ENCODE assay signal across 20 cellular contexts in the genomic region with DNA sequence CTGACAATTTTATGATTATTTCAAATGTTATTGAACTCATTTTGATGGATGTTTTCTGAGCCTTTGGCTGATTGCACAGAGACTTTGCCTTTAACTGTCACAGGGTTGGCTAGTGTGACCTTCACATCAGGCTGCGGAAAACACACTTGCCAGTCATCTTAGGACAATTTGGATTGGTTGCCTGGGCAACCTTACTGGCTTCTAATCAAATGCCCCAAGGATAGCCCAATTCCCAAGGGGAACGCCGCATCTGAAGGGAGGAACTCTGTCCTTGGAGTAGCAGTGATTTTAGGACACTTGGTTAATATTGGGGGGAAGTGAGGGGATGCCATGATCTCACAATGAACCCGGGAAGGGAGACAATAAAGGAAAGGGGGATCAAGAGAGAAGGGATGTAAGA.
"Had no signal": no experiment of that assay in that cellular context is flagged by ENCODE, and none has a peak within 500 bp of the region (broad histone marks: within the 10 kb centered on the region; RNA-seq: fewer than 3 reads in every experiment).

No MANE protein-coding gene starts in this region.

- H3K36me3 Mint-ChIP-seq: stimulated activated naive B cell treated with anti-CD40 and anti-IgM and Interleukin-4, amounts not matched to agents 10 μg/mL and 1 μg/mL and 100 μg/mL, for 72 hours had no signal

- H3K4me1 Mint-ChIP-seq: naive thymus-derived CD4-positive, alpha-beta T cell; stimulated activated naive B cell treated with anti-CD40 and anti-IgM and Interleukin-4, amounts not matched to agents 10 μg/mL and 1 μg/mL and 100 μg/mL, for 72 hours; stimulated activated naive CD8-positive, alpha-beta T cell treated with anti-CD3 and anti-CD28 coated beads, Interleukin-15, amount 100 ng/mL, for 72 hours had no signal

- H3K4me1 ChIP-seq: right atrium auricular region, sigmoid colon, testis, tibial nerve, upper lobe of right lung, vagina had no signal

- H3K9me3 ChIP-seq: heart right ventricle, right atrium auricular region, sigmoid colon, testis, tibial nerve, upper lobe of right lung, vagina had no signal

- H3K27ac Mint-ChIP-seq: naive thymus-derived CD4-positive, alpha-beta T cell; nephron progenitor cell; stimulated activated naive B cell treated with anti-CD40 and anti-IgM and Interleukin-4, amounts not matched to agents 10 μg/mL and 1 μg/mL and 100 μg/mL, for 72 hours; stimulated activated naive CD8-positive, alpha-beta T cell treated with anti-CD3 and anti-CD28 coated beads, Interleukin-15, amount 100 ng/mL, for 72 hours had no signal

- DNase-seq: effector memory CD4-positive, alpha-beta T cell; heart right ventricle; hypothalamus; islet precursor cell; mammary epithelial cell; naive thymus-derived CD4-positive, alpha-beta T cell; nephron progenitor cell; sigmoid colon; stimulated activated CD4-positive, alpha-beta T cell treated with anti-CD3 and anti-CD28 coated beads, Interleukin-2, amount 100 ng/mL, for 24 hours; stimulated activated CD4-positive, alpha-beta T cell treated with anti-CD3 and anti-CD28 coated beads, Interleukin-4, amount 100 ng/mL, for 4 hours; stimulated activated naive B cell treated with anti-CD40 and anti-IgM and Interleukin-4, amounts not matched to agents 10 μg/mL and 1 μg/mL and 100 μg/mL, for 72 hours; stimulated activated naive CD8-positive, alpha-beta T cell treated with anti-CD3 and anti-CD28 coated beads, Interleukin-15, amount 100 ng/mL, for 72 hours; testis; upper lobe of right lung had no signal

- H3K27me3 ChIP-seq: heart right ventricle, right atrium auricular region, sigmoid colon, testis, upper lobe of right lung, vagina had no signal

- ATAC-seq: esophagus mucosa; heart right ventricle; left lobe of liver; naive thymus-derived CD4-positive, alpha-beta T cell; stimulated activated naive B cell treated with anti-CD40 and anti-IgM and Interleukin-4, amounts not matched to agents 10 μg/mL and 1 μg/mL and 100 μg/mL, for 72 hours; stimulated activated naive CD8-positive, alpha-beta T cell treated with anti-CD3 and anti-CD28 coated beads, Interleukin-15, amount 100 ng/mL, for 72 hours; upper lobe of right lung had no signal

- H3K4me3 ChIP-seq: heart right ventricle, right atrium auricular region, sigmoid colon, skin epidermis, testis, tibial nerve, upper lobe of right lung, vagina had no signal

- H3K9me3 Mint-ChIP-seq: stimulated activated naive B cell treated with anti-CD40 and anti-IgM and Interleukin-4, amounts not matched to agents 10 μg/mL and 1 μg/mL and 100 μg/mL, for 72 hours; stimulated activated naive CD8-positive, alpha-beta T cell treated with anti-CD3 and anti-CD28 coated beads, Interleukin-15, amount 100 ng/mL, for 72 hours had no signal

- H3K36me3 ChIP-seq: heart right ventricle, right atrium auricular region, sigmoid colon, tibial nerve, upper lobe of right lung, vagina had no signal

- H3K4me3 Mint-ChIP-seq: naive thymus-derived CD4-positive, alpha-beta T cell; nephron progenitor cell; stimulated activated naive B cell treated with anti-CD40 and anti-IgM and Interleukin-4, amounts not matched to agents 10 μg/mL and 1 μg/mL and 100 μg/mL, for 72 hours; stimulated activated naive CD8-positive, alpha-beta T cell treated with anti-CD3 and anti-CD28 coated beads, Interleukin-15, amount 100 ng/mL, for 72 hours had no signal
